ENCODE assay signal across 1 cellular context in genomic region chr5:170467000-170467707, GRCh38.
TF ChIP-seq lines count a peak whose summit lies in the region.

No MANE protein-coding gene starts in this region.

TF ChIP-seq in GM12878, 131 proteins besides CTCF, POLR2A, EP300 and RAD21 (continued from another document):
- no peak for TF ChIP-seq ZBTB11 (CRISPR knock-in tag; IDR thresholded peaks at IDR 0.05)
- no peak for TF ChIP-seq ZZZ3 (IDR thresholded peaks at IDR 0.05; ENCODE audit: control insufficient read depth, insufficient read length, low read depth)
- TF ChIP-seq ZBTB33 (IDR thresholded peaks at IDR 0.05), result no peak
- no peak for TF ChIP-seq SRF (IDR thresholded peaks at IDR 0.05; ENCODE audit: low read depth in 2 of 2, low read length in 2 of 2)
- TF ChIP-seq PBX3 (IDR thresholded peaks at IDR 0.05; ENCODE audit: insufficient replicate concordance, low read depth, low read length), result no peak
